ENCODE assay signal across 18 cellular contexts in the genomic region with DNA sequence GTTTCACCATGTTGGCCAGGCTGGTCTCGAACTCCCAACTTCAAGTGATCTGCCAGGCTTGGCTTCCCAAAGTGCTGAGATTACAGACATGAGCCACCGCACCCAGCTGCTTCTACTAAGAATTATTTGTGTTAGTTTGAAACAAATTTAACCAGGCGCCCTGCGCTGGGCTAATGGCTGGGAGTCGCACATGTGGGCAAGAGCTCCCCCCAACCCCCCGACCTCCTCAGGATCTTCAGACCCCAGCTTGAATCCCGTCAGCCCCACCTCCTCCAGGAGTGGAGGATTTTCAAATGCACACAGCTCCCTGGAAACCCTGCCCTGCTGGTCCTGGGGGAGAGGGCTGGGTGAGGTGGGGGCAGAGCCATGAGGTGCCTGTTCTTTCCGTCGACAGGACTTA. TPM values are rescaled to one million over a fixed set of nuclear protein-coding genes. Genes with fewer than 3 reads are reported as not detected.
DNase-seq lines count a peak whose midpoint lies in the region; ATAC-seq and TF ChIP-seq lines count a peak whose summit lies in the region.
"Had no signal": no experiment of that assay in that cellular context is flagged by ENCODE, and none has a peak within 500 bp of the region (broad histone marks: within the 10 kb centered on the region; RNA-seq: fewer than 3 reads in every experiment).

No MANE protein-coding gene starts in this region.

- no peak overlapping the region for H2BK12ac ChIP-seq in neuronal stem cell (ENCODE audit: low read length)

- DNase-seq in left ventricle myocardium inferior (no peak), Right ventricle myocardium superior (no peak), activated B cell treated with CpG ODN at 0.5 μM for 24 hours (no peak), neuronal stem cell (ENCODE audit: low spot score) (no peak), Caco-2 (no peak), HAP-1 (ENCODE audit: low spot score in 2 of 2) (no peak), occipital lobe (lab: John Stamatoyannopoulos, UW) (no peak), GM20000 (ENCODE audit: low spot score) (no peak)
- DNase-seq: CD8-positive, alpha-beta memory T cell; DMS79 treated with DMSO at 0.1 percent for 48 hours; H9; KG1; NCI-H1417; NCI-H187 treated with DMSO at 0.1 percent for 48 hours; NCI-H2227 treated with DMSO at 0.1 percent for 48 hours; NCI-H510A treated with DMSO at 0.1 percent for 48 hours; NCI-H82; SJCRH30 had no signal

- TF ChIP-seq CTCF in left ventricle myocardium inferior (IDR thresholded peaks at IDR 0.05; ENCODE audit: borderline replicate concordance) (no peak), activated B cell treated with CpG ODN at 0.5 μM for 24 hours (IDR thresholded peaks at IDR 0.05) (no peak), Caco-2 (IDR thresholded peaks at IDR 0.05; ENCODE audit: insufficient read depth in 1 of 2, low read depth in 1 of 2, low read length in 1 of 2, severe bottlenecking in 1 of 2, unreplicated experiment in 1 of 2) (no peak), GM20000 (IDR thresholded peaks at IDR 0.05; ENCODE audit: extremely low read depth, missing control alignments) (no peak)

- POLR2A ChIA-PET in activated B cell treated with CpG ODN at 0.5 μM for 24 hours (lab: Charles Lee), result no interaction called here
- POLR2A ChIA-PET in Caco-2 (lab: Charles Lee), result no interaction called here

- H3K9me3 ChIP-seq in left ventricle myocardium inferior (replicated peaks), result no peaks in the 10 kb centered on the region
- peaks cover 0 to 1% of the 10 kb centered on the region in 2 donors for H3K9me3 ChIP-seq in neuronal stem cell (replicated peaks in 1 of 2; ENCODE audit: control insufficient read depth in 2 of 2, insufficient read depth in 1 of 2, low read depth in 1 of 2, low read length in 2 of 2)
- H3K9me3 ChIP-seq in Caco-2, result no peaks in the 10 kb centered on the region
- H3K9me3 ChIP-seq in HAP-1, result no peaks in the 10 kb centered on the region
- H3K9me3 ChIP-seq: SJCRH30 had no signal

- no peak overlapping the region for H4K91ac ChIP-seq in neuronal stem cell (ENCODE audit: low read depth, low read length, poor library complexity)

- H3K9ac ChIP-seq in neuronal stem cell (ENCODE audit: low read depth, low read length, poor library complexity), result no peak overlapping the region

- H3K9me3 Mint-ChIP-seq in activated B cell treated with CpG ODN at 0.5 μM for 24 hours (no peaks in the 10 kb centered on the region), Caco-2 (ENCODE audit: unreplicated experiment) (no peaks in the 10 kb centered on the region)
- H3K9me3 Mint-ChIP-seq: CD8-positive, alpha-beta memory T cell had no signal

- H2AK5ac ChIP-seq in neuronal stem cell (ENCODE audit: low read depth, low read length), result no peak overlapping the region

- no peaks in the 10 kb centered on the region for H3K36me3 Mint-ChIP-seq in activated B cell treated with CpG ODN at 0.5 μM for 24 hours (ENCODE audit: low read depth)
- H3K36me3 Mint-ChIP-seq in Caco-2 (ENCODE audit: insufficient read depth, unreplicated experiment), result no peaks in the 10 kb centered on the region
- H3K36me3 Mint-ChIP-seq: CD8-positive, alpha-beta memory T cell had no signal

- no peak overlapping the region for H3K4me2 ChIP-seq in neuronal stem cell (ENCODE audit: insufficient read depth, low read length, poor library complexity, severe bottlenecking)

- WGBS in neuronal stem cell (ENCODE audit: extremely low coverage in 2 of 2, insufficient read length in 2 of 2, insufficient replicate concordance in 1 of 2), 2 donors, result no CpG with 5 or more reads among the region's 9 CpGs

- peaks cover 75% of the 10 kb centered on the region for H3K4me1 ChIP-seq in left ventricle myocardium inferior
- peaks cover 5 to 7% of the 10 kb centered on the region in 2 donors for H3K4me1 ChIP-seq in neuronal stem cell (ENCODE audit: control insufficient read depth in 2 of 2, insufficient read depth in 1 of 2, low read depth in 1 of 2, low read length in 2 of 2)
- H3K4me1 ChIP-seq in Caco-2, result peaks cover 24% of the 10 kb centered on the region
- no peaks in the 10 kb centered on the region for H3K4me1 ChIP-seq in HAP-1

- H3K4me3 Mint-ChIP-seq in activated B cell treated with CpG ODN at 0.5 μM for 24 hours, result peak overlapping the region; percentile 38
- H3K4me3 Mint-ChIP-seq in Caco-2 (ENCODE audit: unreplicated experiment), result no peak overlapping the region
- H3K4me3 Mint-ChIP-seq: CD8-positive, alpha-beta memory T cell; H9 had no signal

- H3K27ac ChIP-seq in left ventricle myocardium inferior (replicated peaks) (peak overlapping the region; percentile 58), neuronal stem cell (replicated peaks; ENCODE audit: low read length) (no peak overlapping the region)
- H3K27ac ChIP-seq: SJCRH30 had no signal

- H3K27ac Mint-ChIP-seq in activated B cell treated with CpG ODN at 0.5 μM for 24 hours, result no peak overlapping the region
- H3K27ac Mint-ChIP-seq in Caco-2 (ENCODE audit: unreplicated experiment), result no peak overlapping the region
- H3K27ac Mint-ChIP-seq: H9 had no signal

- no peak overlapping the region for H3K14ac ChIP-seq in neuronal stem cell (ENCODE audit: low read length)

- H3K27me3 ChIP-seq in left ventricle myocardium inferior (ENCODE audit: low read depth), result no peaks in the 10 kb centered on the region
- peaks cover 0 to 16% (median 0%) of the 10 kb centered on the region in 3 experiments for H3K27me3 ChIP-seq in neuronal stem cell (ENCODE audit: control insufficient read depth in 3 of 3, insufficient read depth in 3 of 3, low read depth in 1 of 3, low read length in 3 of 3)
- no peaks in the 10 kb centered on the region for H3K27me3 ChIP-seq in Caco-2 (replicated peaks; ENCODE audit: control insufficient read depth, insufficient read depth, low read length)
- no peaks in the 10 kb centered on the region for H3K27me3 ChIP-seq in HAP-1 (ENCODE audit: low read depth)
- H3K27me3 ChIP-seq: SJCRH30 had no signal

- H3K27me3 Mint-ChIP-seq in activated B cell treated with CpG ODN at 0.5 μM for 24 hours, result peaks cover 5% of the 10 kb centered on the region
- H3K27me3 Mint-ChIP-seq in Caco-2 (ENCODE audit: insufficient read depth, unreplicated experiment), result no peaks in the 10 kb centered on the region

- in situ Hi-C loops in HAP-1 (cut with MboI; ENCODE audit: low sequenced_read_pairs), result no loop called here

- no peak overlapping the region for H3K23ac ChIP-seq in neuronal stem cell (ENCODE audit: low read depth, low read length, poor library complexity)

- intact Hi-C loops in left ventricle myocardium inferior (cut with micrococcal nuclease) (loop anchor here (10.0 kb wide), 1 partner anchor 148 kb away; no protein-coding TSS in a partner anchor), Right ventricle myocardium superior (cut with DNase I) (loop anchor here (10.0 kb wide), 1 partner anchor 138 kb away; no protein-coding TSS in a partner anchor), activated B cell treated with CpG ODN at 0.5 μM for 24 hours (cut with micrococcal nuclease) (no loop called here), Caco-2 (cut with micrococcal nuclease; ENCODE audit: unreplicated experiment) (no loop called here)

- H3K4me3 ChIP-seq in left ventricle myocardium inferior, result no peak overlapping the region
- H3K4me3 ChIP-seq in neuronal stem cell (ENCODE audit: low read length in 2 of 2), result no peak overlapping the region
- no peak overlapping the region for H3K4me3 ChIP-seq in Caco-2 (ENCODE audit: low read depth, low read length)
- H3K4me3 ChIP-seq in HAP-1, result no peak overlapping the region
- H3K4me3 ChIP-seq: SJCRH30 had no signal

- H2BK15ac ChIP-seq in neuronal stem cell (ENCODE audit: low read length), result no peak overlapping the region

- H3K4ac ChIP-seq in neuronal stem cell (ENCODE audit: low read length), result no peak overlapping the region

- no peaks in the 10 kb centered on the region for H3K79me1 ChIP-seq in neuronal stem cell (ENCODE audit: low read depth, low read length)

- ATAC-seq in Right ventricle myocardium superior (ENCODE audit: poor library complexity), result no peak
- ATAC-seq in activated B cell treated with CpG ODN at 0.5 μM for 24 hours (ENCODE audit: low read depth), result no peak

- peak overlapping the region; percentile 22 for H3K18ac ChIP-seq in neuronal stem cell (ENCODE audit: low read length)

- CTCF ChIA-PET in activated B cell treated with CpG ODN at 0.5 μM for 24 hours (lab: Charles Lee), result interaction anchor here (1.3 to 2.1 kb wide), 2 partner anchors 26 to 34 kb away, joined by 3 to 6 read pairs; no protein-coding TSS in a partner anchor
- CTCF ChIA-PET in Caco-2 (lab: Charles Lee), result no interaction called here

- H2BK120ac ChIP-seq in neuronal stem cell (ENCODE audit: low read depth, low read length), result no peak overlapping the region

- H4K8ac ChIP-seq in neuronal stem cell (ENCODE audit: low read depth, low read length), result no peak overlapping the region

- BruUV-seq in Caco-2 (replicated peaks; lab: Mats Ljungman, UMichigan), result no TSS peak

- H3K4me1 Mint-ChIP-seq in activated B cell treated with CpG ODN at 0.5 μM for 24 hours, result peaks cover 44% of the 10 kb centered on the region
- H3K4me1 Mint-ChIP-seq in Caco-2 (ENCODE audit: low read depth, unreplicated experiment), result peaks cover under 1% of the 10 kb centered on the region

- H2BK5ac ChIP-seq in neuronal stem cell (ENCODE audit: low read length), result no peak overlapping the region

- H3K36me3 ChIP-seq in left ventricle myocardium inferior, result no peaks in the 10 kb centered on the region
- no peaks in the 10 kb centered on the region for H3K36me3 ChIP-seq in neuronal stem cell (replicated peaks in 1 of 2; ENCODE audit: control insufficient read depth in 2 of 2, insufficient read depth in 2 of 2, low read length in 2 of 2)
- H3K36me3 ChIP-seq in Caco-2 (ENCODE audit: control insufficient read depth, insufficient read depth, low read length), result no peaks in the 10 kb centered on the region; the same call in 1 of the 2 replicates
- H3K36me3 ChIP-seq in HAP-1 (replicated peaks), result no peaks in the 10 kb centered on the region
- H3K36me3 ChIP-seq: SJCRH30 had no signal

- peak overlapping the region; percentile 22 for H2AFZ ChIP-seq in neuronal stem cell (ENCODE audit: low read length)

RNA-seq across cellular contexts. Expression of gene SLC12A7, which starts 21.2 kb away (rescaled TPM):
- total RNA-seq in left ventricle myocardium inferior (140 TPM), Right ventricle myocardium superior (172 TPM), activated B cell treated with CpG ODN at 0.5 μM for 24 hours (21.8 and 23.3 TPM in 2 replicates), Caco-2 (2022) (41.7 and 42.0 TPM in 2 replicates), occipital lobe (4.4 TPM)
- polyA plus RNA-seq in neuronal stem cell (2013, experiment 1 of 2), result 25.7 TPM
- 25.0 TPM for polyA plus RNA-seq in neuronal stem cell (2013, experiment 2 of 2)

Comparison
In these comparisons a context has a peak if more than half of its experiments do, and no peak if none do; other contexts are left out.
1. intact Hi-C loops: an anchor here in left ventricle myocardium inferior (10.0 kb wide) and Right ventricle myocardium superior (10.0 kb wide); none called in activated B cell treated with CpG ODN at 0.5 μM for 24 hours and Caco-2.